Comparison of ENCODE assay signal across 8 cellular contexts in the genomic region with DNA sequence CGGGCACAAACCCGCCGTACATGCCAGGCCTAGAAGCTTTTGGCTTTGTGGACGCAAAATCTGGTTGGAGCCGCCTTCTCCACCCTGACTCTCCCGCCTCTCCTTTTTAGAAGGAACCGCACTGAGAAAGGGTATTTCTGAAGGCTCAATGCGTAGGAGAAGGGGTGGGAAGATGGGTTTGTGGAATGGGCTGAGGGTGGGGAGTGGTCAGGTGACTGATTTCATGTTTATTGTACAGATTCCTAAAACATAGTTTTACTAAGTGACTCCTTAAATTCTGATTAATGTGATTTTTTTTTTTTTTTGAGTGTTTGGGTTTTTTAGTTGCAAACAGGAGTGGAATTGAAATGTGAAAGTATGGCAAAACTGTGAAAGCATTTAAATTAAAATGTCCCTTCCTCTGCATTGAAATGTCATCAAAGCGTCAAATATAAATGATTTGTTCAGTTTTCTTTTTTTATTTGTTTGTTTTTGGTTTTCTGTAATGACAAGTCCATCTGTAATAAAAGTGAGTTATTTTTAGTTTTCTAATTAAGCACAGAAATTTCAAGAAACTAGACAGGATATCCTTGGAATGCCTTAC. TPM values are rescaled to one million over a fixed set of nuclear protein-coding genes. Genes with fewer than 3 reads are reported as not detected.
DNase-seq lines count a peak whose midpoint lies in the region; ATAC-seq and TF ChIP-seq lines count a peak whose summit lies in the region.

No MANE protein-coding gene starts in this region.

- DNase-seq in BJ (ENCODE audit: low read depth): no peak
- DNase-seq in Karpas-422: no peak
- no peak for DNase-seq in natural killer cell
- no peak for DNase-seq in effector CD4-positive, alpha-beta T cell
- no peak for DNase-seq in mucosa of gallbladder (ENCODE audit: low spot score)
- no peak for DNase-seq in globus pallidus (ENCODE audit: low spot score)

- CTCF ChIA-PET in BJ (lab: Yijun Ruan, JAX): interaction anchor here (0.9 to 2.9 kb wide), 4 partner anchors 9 to 88 kb away, joined by 3 to 11 read pairs (median 4); no protein-coding TSS in a partner anchor

- peaks cover 28% of the 10 kb centered on the region for H3K4me1 ChIP-seq in Karpas-422 (ENCODE audit: low read length)

- intact Hi-C loops in dendritic cell treated with granulocyte-macrophage colony-stimulating factor and Interleukin-4, amounts not matched to agents 40 ng/mL and 50 ng/mL, for 4 days (cut with micrococcal nuclease): loop anchor here (5.0 to 10.0 kb wide), 3 partner anchors 49 to 257 kb away; a partner anchor contains a TSS
- intact Hi-C loops in natural killer cell (cut with micrococcal nuclease): loop anchor here (2.0 to 5.0 kb wide), 4 partner anchors 43 to 299 kb away; a partner anchor contains a TSS

- H3K4me1 Mint-ChIP-seq in dendritic cell treated with granulocyte-macrophage colony-stimulating factor and Interleukin-4, amounts not matched to agents 40 ng/mL and 50 ng/mL, for 4 days (ENCODE audit: low read depth): peaks cover 22% of the 10 kb centered on the region
- H3K4me1 Mint-ChIP-seq in natural killer cell: peaks cover 51 to 56% of the 10 kb centered on the region in 2 donors

- peak overlapping the region; percentile 55; the same call in 1 of the 2 replicates for H2AFZ ChIP-seq in Karpas-422 (ENCODE audit: low read length)

- no peak for TF ChIP-seq CTCF in BJ (IDR thresholded peaks at IDR 0.05; ENCODE audit: insufficient read depth, low read depth, low read length)
- no peak for TF ChIP-seq CTCF in natural killer cell (IDR thresholded peaks at IDR 0.05)

- peak overlapping the region; percentile 87 for H3K9ac ChIP-seq in Karpas-422 (ENCODE audit: low read length)

- H3K4me3 Mint-ChIP-seq in dendritic cell treated with granulocyte-macrophage colony-stimulating factor and Interleukin-4, amounts not matched to agents 40 ng/mL and 50 ng/mL, for 4 days: peak overlapping the region; percentile 93
- peak overlapping the region; percentile 94 for H3K4me3 Mint-ChIP-seq in natural killer cell

- H3K4me3 ChIP-seq in BJ (ENCODE audit: low read depth, low read length): peak overlapping the region; percentile 85
- H3K4me3 ChIP-seq in Karpas-422 (ENCODE audit: low read length): peak overlapping the region; percentile 87

- peaks cover 36% of the 10 kb centered on the region for H3K36me3 Mint-ChIP-seq in dendritic cell treated with granulocyte-macrophage colony-stimulating factor and Interleukin-4, amounts not matched to agents 40 ng/mL and 50 ng/mL, for 4 days (ENCODE audit: low read depth)
- no peaks in the 10 kb centered on the region for H3K36me3 Mint-ChIP-seq in natural killer cell

- H3K27me3 ChIP-seq in BJ (ENCODE audit: control insufficient read depth, insufficient read depth, low read length) (no peaks in the 10 kb centered on the region), Karpas-422 (ENCODE audit: low read length) (no peaks in the 10 kb centered on the region)

- peaks cover 20% of the 10 kb centered on the region for H3K79me2 ChIP-seq in Karpas-422 (ENCODE audit: low read length)

- H3K27ac Mint-ChIP-seq in dendritic cell treated with granulocyte-macrophage colony-stimulating factor and Interleukin-4, amounts not matched to agents 40 ng/mL and 50 ng/mL, for 4 days: peak overlapping the region; percentile 98
- H3K27ac Mint-ChIP-seq in natural killer cell: peak overlapping the region; percentile 89 to 95

- no peaks in the 10 kb centered on the region for H3K9me2 ChIP-seq in Karpas-422 (replicated peaks; ENCODE audit: insufficient read depth, low read length)

- H3K9me3 Mint-ChIP-seq in dendritic cell treated with granulocyte-macrophage colony-stimulating factor and Interleukin-4, amounts not matched to agents 40 ng/mL and 50 ng/mL, for 4 days: no peaks in the 10 kb centered on the region
- no peaks in the 10 kb centered on the region for H3K9me3 Mint-ChIP-seq in natural killer cell

- no peak for ATAC-seq in natural killer cell
- no peak for ATAC-seq in HG02610 (IDR thresholded peaks at IDR 0.05; ENCODE audit: unreplicated experiment)

- H3K36me3 ChIP-seq in BJ (ENCODE audit: control insufficient read depth, insufficient read depth, low read length): peaks cover 7% of the 10 kb centered on the region
- H3K36me3 ChIP-seq in Karpas-422 (ENCODE audit: insufficient read depth, low read length): peaks cover 12% of the 10 kb centered on the region

- H3K4me2 ChIP-seq in Karpas-422 (ENCODE audit: low read depth, low read length, poor library complexity, severe bottlenecking): peak overlapping the region; percentile 87

- peak overlapping the region; percentile 96 for H3K27ac ChIP-seq in Karpas-422 (ENCODE audit: low read length)

- POLR2A ChIA-PET in BJ (lab: Charles Lee): interaction anchor here (0.5 kb wide), 1 partner anchor 77 kb away, joined by 4 read pairs; no protein-coding TSS in a partner anchor

- no peaks in the 10 kb centered on the region for H3K27me3 Mint-ChIP-seq in dendritic cell treated with granulocyte-macrophage colony-stimulating factor and Interleukin-4, amounts not matched to agents 40 ng/mL and 50 ng/mL, for 4 days
- H3K27me3 Mint-ChIP-seq in natural killer cell (ENCODE audit: low read depth in 2 of 2): peaks cover 0 to 10% of the 10 kb centered on the region in 2 donors

- no peaks in the 10 kb centered on the region for H3K9me3 ChIP-seq in Karpas-422 (ENCODE audit: low read length)

- H4K20me1 ChIP-seq in Karpas-422 (ENCODE audit: insufficient read depth, low read depth, low read length): peaks cover 24% of the 10 kb centered on the region

RNA-seq across cellular contexts. Expression of a gene that starts 1.8 kb away (rescaled TPM):
- 16.1 and 16.8 TPM in 2 replicates for polyA plus RNA-seq in BJ (2011; rRNA removed)
- 26.9 and 37.6 TPM in 2 replicates for polyA minus RNA-seq in BJ (2011; rRNA and poly(A)+ RNA removed)
- total RNA-seq in Karpas-422 (2014; rRNA removed; shearing (Covaris generic); ENCODE audit: low replicate concordance): 8.2 and 25.9 TPM in 2 replicates
- 100 to 1,000 TPM in 2 of 3 donors, 10 to 100 TPM in 1; 51.1 to 123 (median 110) TPM for total RNA-seq in natural killer cell
- 134 TPM for total RNA-seq in mucosa of gallbladder

RNA-seq across cellular contexts. Expression of a gene that starts 32.6 kb away (rescaled TPM):
- not detected in 2 replicates for polyA plus RNA-seq in BJ (2011; rRNA removed)
- not detected in 2 replicates for polyA minus RNA-seq in BJ (2011; rRNA and poly(A)+ RNA removed)
- total RNA-seq in Karpas-422 (2014; rRNA removed; shearing (Covaris generic); ENCODE audit: low replicate concordance): not detected in 2 replicates
- total RNA-seq in natural killer cell: not detected
- total RNA-seq in mucosa of gallbladder: 0.63 TPM
